ENCODE assay signal across 9 cellular contexts in genomic region chr20:31718952-31719643, GRCh38. TPM values are rescaled to one million over a fixed set of nuclear protein-coding genes. Genes with fewer than 3 reads are reported as not detected.
DNase-seq lines count a peak whose midpoint lies in the region; ATAC-seq, FAIRE-seq and TF ChIP-seq lines count a peak whose summit lies in the region.
"Had no signal": no experiment of that assay in that cellular context is flagged by ENCODE, and none has a peak within 500 bp of the region (broad histone marks: within the 10 kb centered on the region; RNA-seq: fewer than 3 reads in every experiment).

No MANE protein-coding gene starts in this region.

- peak overlapping the region; percentile 45 for H3K9ac ChIP-seq in HUES6 (ENCODE audit: low read length)
- peak overlapping the region; percentile 18 for H3K9ac ChIP-seq in GM12878 (ENCODE audit: control insufficient read depth, insufficient read depth, low read length)

- CTCF ChIA-PET in GM12878 (lab: Yijun Ruan, JAX): interaction anchor here (1.7 to 12.7 kb wide), 6 partner anchors 17 to 158 kb away, joined by 4 to 531 read pairs (median 78); no protein-coding TSS in a partner anchor

- H3K36me3 Mint-ChIP-seq in endothelial cell (ENCODE audit: low read depth, unreplicated experiment): peaks cover 21% of the 10 kb centered on the region

- no peak for FAIRE-seq in GM12878 (lab: Jason Lieb, UNC)
- FAIRE-seq: colon had no signal

- BruUV-seq in GM12878 (replicated peaks; lab: Mats Ljungman, UMichigan): no TSS peak

- H3K9me3 ChIP-seq in HUES6 (ENCODE audit: control insufficient read depth, insufficient read depth, low read depth, low read length): no peaks in the 10 kb centered on the region
- H3K9me3 ChIP-seq in GM12878 (replicated peaks; ENCODE audit: control insufficient read depth, insufficient read depth, low read length): no peaks in the 10 kb centered on the region
- no peaks in the 10 kb centered on the region for H3K9me3 ChIP-seq in mesodermal cell (ENCODE audit: control insufficient read depth, low read length)

- POLR2A ChIA-PET in GM12878 (lab: Charles Lee): interaction anchor here (1.1 to 6.1 kb wide), 10 partner anchors 14 to 57 kb away, joined by 3 to 72 read pairs (median 24); no protein-coding TSS in a partner anchor

- H3K4me2 ChIP-seq in GM12878 (ENCODE audit: control insufficient read depth, insufficient read depth): peak overlapping the region; percentile 85

- H3K9me3 Mint-ChIP-seq in endothelial cell (ENCODE audit: unreplicated experiment): no peaks in the 10 kb centered on the region

- RAD21 ChIA-PET in GM12878 (lab: Charles Lee; ENCODE audit: unreplicated experiment): interaction anchor here (1.4 to 8.8 kb wide), 9 partner anchors 12 to 107 kb away, joined by 4 to 428 read pairs (median 11); no protein-coding TSS in a partner anchor

- SMC1A ChIA-PET in GM12878 (lab: Charles Lee; ENCODE audit: uncharacterized antibody, unreplicated experiment): interaction anchor here (0.9 to 10.6 kb wide), 10 partner anchors 8 to 58 kb away, joined by 3 to 321 read pairs (median 23); no protein-coding TSS in a partner anchor

- H3K27me3 ChIP-seq in HUES6 (ENCODE audit: control insufficient read depth, insufficient read depth, low read length) (no peaks in the 10 kb centered on the region; the same call in 1 of the 2 replicates), GM12878 (replicated peaks in 1 of 2; ENCODE audit: control insufficient read depth in 2 of 2, insufficient read depth in 2 of 2, low read length in 1 of 2) (no peaks in the 10 kb centered on the region)

- no peak for TF ChIP-seq RAD21 in GM12878 (IDR thresholded peaks at IDR 0.05; ENCODE audit: insufficient read depth, low read depth, low read length)

- H3K36me3 ChIP-seq in HUES6 (ENCODE audit: control insufficient read depth, insufficient read depth, low read length): peaks cover 34% of the 10 kb centered on the region
- H3K36me3 ChIP-seq in GM12878 (ENCODE audit: control insufficient read depth in 2 of 2, insufficient read depth in 2 of 2, low read length in 1 of 2): peaks cover 0 to 9% of the 10 kb centered on the region in 2 experiments; a peak in 2 of 4 replicates
- H3K36me3 ChIP-seq in mesodermal cell (ENCODE audit: control insufficient read depth, insufficient read depth, low read length): peaks cover 55% of the 10 kb centered on the region

- no peak for TF ChIP-seq POLR2A in GM12878 (IDR thresholded peaks at IDR 0.05; ENCODE audit: low read depth, low read length)

- H3K27ac Mint-ChIP-seq in endothelial cell (ENCODE audit: unreplicated experiment): no peak overlapping the region

- H4K20me1 ChIP-seq in GM12878 (ENCODE audit: control insufficient read depth, insufficient read depth): no peaks in the 10 kb centered on the region

- no peak for ATAC-seq in GM12878

- 20% methylated on average over 6 of the region's 6 CpGs for WGBS in GM12878 (ENCODE audit: insufficient coverage, insufficient replicate concordance, low lambda C conversion rate, missing lambda C conversion rate)
- 93 to 100% methylated on average over 2 to 5 of the region's 6 CpGs for WGBS in mesodermal cell (ENCODE audit: insufficient coverage in 2 of 2), 2 experiments

- peaks cover 13% of the 10 kb centered on the region for H3K27me3 Mint-ChIP-seq in endothelial cell (ENCODE audit: unreplicated experiment)

- in situ Hi-C loops in GM12878 (cut with MboI): no loop called here

- no peak for TF ChIP-seq EP300 in GM12878 (IDR thresholded peaks at IDR 0.05; ENCODE audit: borderline replicate concordance in 1 of 2, control insufficient read depth in 1 of 2, low read depth in 2 of 2, low read length in 2 of 2)

- peaks cover 81% of the 10 kb centered on the region for H3K79me2 ChIP-seq in GM12878 (ENCODE audit: control insufficient read depth, insufficient read depth, low read length)

- no peak for DNase-seq in GM12878 (ENCODE audit: low read depth, low spot score)
- no peak for DNase-seq in DMS 273 treated with DMSO at 0.1 percent for 48 hours (lab: John Stamatoyannopoulos, UW)
- no peak for DNase-seq in NCI-H128 (lab: John Stamatoyannopoulos, UW; ENCODE audit: unreplicated experiment)
- no peak for DNase-seq in stimulated activated CD4-positive, alpha-beta T cell treated with anti-CD3 and anti-CD28 coated beads, Interleukin-4, amount 100 ng/mL, for 4 hours
- no peak for DNase-seq in endothelial cell (ENCODE audit: low spot score)

- no peak for TF ChIP-seq CTCF in 22Rv1 (IDR thresholded peaks at IDR 0.05)
- no peak for TF ChIP-seq CTCF in GM12878 (IDR thresholded peaks at IDR 0.05 in 2 of 3, conservative IDR thresholded peaks at IDR 0.05 in 1 of 3; ENCODE audit: control insufficient read depth in 2 of 3, extremely low read depth in 1 of 3, insufficient read depth in 1 of 3, low read depth in 3 of 3, low read length in 3 of 3)
- TF ChIP-seq CTCF in endothelial cell (IDR thresholded peaks at IDR 0.05; ENCODE audit: unreplicated experiment): no peak

- H2AFZ ChIP-seq in GM12878 (ENCODE audit: control insufficient read depth, low read depth, low read length): no peak overlapping the region

- H3K4me1 ChIP-seq in HUES6 (ENCODE audit: control insufficient read depth, insufficient read depth, low read length) (peaks cover 66% of the 10 kb centered on the region), GM12878 (ENCODE audit: control insufficient read depth, insufficient read depth, low read length) (peaks cover 29% of the 10 kb centered on the region), mesodermal cell (ENCODE audit: control insufficient read depth, insufficient read depth, low read length, poor library complexity, severe bottlenecking) (peaks cover 64% of the 10 kb centered on the region)

- H3K27ac ChIP-seq in 22Rv1 (peak overlapping the region; percentile 60), HUES6 (ENCODE audit: low read depth, low read length) (peak overlapping the region; percentile 76; the same call in 1 of the 2 replicates), GM12878 (ENCODE audit: control insufficient read depth, insufficient read depth) (peak overlapping the region; percentile 45), mesodermal cell (ENCODE audit: low read depth, low read length, severe bottlenecking) (peak overlapping the region; percentile 72)

- no peak overlapping the region for H3K4me3 Mint-ChIP-seq in endothelial cell (ENCODE audit: unreplicated experiment)

- peaks cover 61% of the 10 kb centered on the region for H3K4me1 Mint-ChIP-seq in endothelial cell (ENCODE audit: unreplicated experiment)

- intact Hi-C loops in GM12878 (cut with micrococcal nuclease; ENCODE audit: unreplicated experiment): no loop called here

- H3K4me3 ChIP-seq in HUES6 (ENCODE audit: low read depth, low read length) (peak overlapping the region; percentile 75), GM12878 (peak overlapping the region; percentile 77), mesodermal cell (ENCODE audit: extremely low read depth, insufficient read depth, low read length, poor library complexity, severe bottlenecking) (peak overlapping the region; percentile 59)

RNA-seq across cellular contexts. Expression of gene BCL2L1, which starts 3.6 kb away (rescaled TPM):
- 61.4 and 67.7 TPM in 2 replicates for total RNA-seq in GM12878 (2013; cell fraction: nucleolus; rRNA removed)
- total RNA-seq in GM12878 (2014; rRNA removed): 61.7 and 67.5 TPM in 2 replicates
- 38.6 and 39.0 TPM in 2 replicates for total RNA-seq in GM12878 (2014; rRNA removed; fragmentation: Illumina TruSeq; extraction: Trizol)
- total RNA-seq in GM12878 (2021): 55.1 and 60.0 TPM in 2 replicates
- 13.0 TPM for polyA plus RNA-seq in GM12878 (2011; ENCODE audit: low read depth)
- polyA plus RNA-seq in GM12878 (2011; rRNA removed): 34.0 and 48.0 TPM in 2 replicates
- polyA plus RNA-seq in GM12878 (2011; cell fraction: cytosol; rRNA removed): 40.9 and 48.0 TPM in 2 replicates
- 27.0 and 32.1 TPM in 2 replicates for polyA plus RNA-seq in GM12878 (2011; cell fraction: nucleus; rRNA removed)
- 22.9 and 26.3 TPM in 2 replicates for polyA plus RNA-seq in GM12878 (2012)
- polyA plus RNA-seq in GM12878 (2014; fragmentation: Illumina TruSeq; extraction: Trizol): 45.0 and 59.3 TPM in 2 replicates
- 1 to 10 TPM in 1 of 2 experiments, under 1 TPM in 1; 0.63 to 3.4 TPM for polyA plus RNA-seq in GM12878 (2014; fragmentation: Nextera tagmentation; extraction: Ambion mirVana)
- 64.1 and 67.7 TPM in 2 replicates for polyA plus RNA-seq in GM12878 (2014; rRNA removed)
- 10 to 100 TPM; 36.1 to 39.3 TPM for polyA plus RNA-seq in GM12878 (2016; fragmentation: Nextera tagmentation; extraction: Ambion mirVana)
- 28.4 and 43.1 TPM in 2 replicates for polyA minus RNA-seq in GM12878 (2011; rRNA and poly(A)+ RNA removed)
- polyA minus RNA-seq in GM12878 (2011; cell fraction: cytosol; rRNA and poly(A)+ RNA removed): 10.7 and 12.1 TPM in 2 replicates
- 28.4 and 41.5 TPM in 2 replicates for polyA minus RNA-seq in GM12878 (2011; cell fraction: nucleus; rRNA and poly(A)+ RNA removed)
- 39.7 TPM for polyA plus RNA-seq in mesodermal cell (2013, experiment 1 of 2)
- polyA plus RNA-seq in mesodermal cell (2013, experiment 2 of 2): 34.7 TPM
- 52.9 TPM for total RNA-seq in endothelial cell (ENCODE audit: unreplicated experiment)

RNA-seq across cellular contexts. Expression of gene TPX2, which starts 20.0 kb away (rescaled TPM):
- 35.7 and 36.7 TPM in 2 replicates for total RNA-seq in GM12878 (2013; cell fraction: nucleolus; rRNA removed)
- total RNA-seq in GM12878 (2014; rRNA removed) (84.4 and 96.5 TPM in 2 replicates), GM12878 (2014; rRNA removed; fragmentation: Illumina TruSeq; extraction: Trizol) (88.6 and 93.6 TPM in 2 replicates), GM12878 (2021) (101 and 104 TPM in 2 replicates), endothelial cell (ENCODE audit: unreplicated experiment) (27.2 TPM)
- polyA plus RNA-seq in GM12878 (2011; ENCODE audit: low read depth): 38.3 TPM
- polyA plus RNA-seq in GM12878 (2011; rRNA removed) (68.5 and 73.4 TPM in 2 replicates), GM12878 (2014; fragmentation: Illumina TruSeq; extraction: Trizol) (144 and 168 TPM in 2 replicates), GM12878 (2014; fragmentation: Nextera tagmentation; extraction: Ambion mirVana) (10 to 100 TPM; 29.7 to 40.7 TPM), GM12878 (2014; rRNA removed) (61.7 and 62.9 TPM in 2 replicates), GM12878 (2016; fragmentation: Nextera tagmentation; extraction: Ambion mirVana) (100 to 1,000 TPM; 120 to 123 TPM)
- polyA plus RNA-seq in GM12878 (2011; cell fraction: cytosol; rRNA removed): 28.5 and 39.2 TPM in 2 replicates
- 284 and 348 TPM in 2 replicates for polyA plus RNA-seq in GM12878 (2011; cell fraction: nucleus; rRNA removed)
- 45.1 and 52.6 TPM in 2 replicates for polyA plus RNA-seq in GM12878 (2012)
- 49.3 and 54.1 TPM in 2 replicates for polyA minus RNA-seq in GM12878 (2011; rRNA and poly(A)+ RNA removed)
- 19.1 and 20.0 TPM in 2 replicates for polyA minus RNA-seq in GM12878 (2011; cell fraction: cytosol; rRNA and poly(A)+ RNA removed)
- 79.5 and 103 TPM in 2 replicates for polyA minus RNA-seq in GM12878 (2011; cell fraction: nucleus; rRNA and poly(A)+ RNA removed)
- 94.0 TPM for polyA plus RNA-seq in mesodermal cell (2013, experiment 1 of 2)
- 110 TPM for polyA plus RNA-seq in mesodermal cell (2013, experiment 2 of 2)
